Comparison of ENCODE assay signal across 18 cellular contexts in the genomic region with DNA sequence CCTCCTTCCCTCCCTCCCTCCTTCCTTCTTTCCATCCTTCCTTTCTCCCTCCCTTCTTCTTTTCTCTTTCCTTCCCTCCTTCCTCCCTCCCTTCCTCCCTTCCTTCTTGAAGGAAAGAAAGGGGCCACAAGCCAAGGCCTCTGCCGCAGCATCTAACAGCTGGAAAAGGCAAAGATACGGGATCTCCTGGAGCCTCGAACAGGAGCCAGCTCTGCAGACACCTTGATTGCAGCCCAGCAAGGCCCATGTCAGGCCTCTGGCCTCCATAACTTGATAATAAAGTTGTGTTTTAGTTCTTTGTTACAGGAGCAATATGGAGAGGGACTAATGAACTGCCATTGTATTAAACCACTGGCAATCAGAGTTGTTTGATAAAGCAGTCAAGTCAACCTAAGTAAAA.
A peak's percentile ranks its signal among the peaks of the same experiment; 100 is the strongest.
DNase-seq lines count a peak whose midpoint lies in the region; ATAC-seq, FAIRE-seq and TF ChIP-seq lines count a peak whose summit lies in the region.
"Had no signal": no experiment of that assay in that cellular context is flagged by ENCODE, and none has a peak within 500 bp of the region (broad histone marks: within the 10 kb centered on the region; RNA-seq: fewer than 3 reads in every experiment).

No MANE protein-coding gene starts in this region.

- DNase-seq in NT2/D1 (ENCODE audit: low read depth, low spot score) (no peak), esophagus muscularis mucosa (ENCODE audit: extremely low spot score) (peak; percentile 64), left lobe of liver (ENCODE audit: low spot score) (peak; percentile 22), osteocyte (ENCODE audit: extremely low spot score, unreplicated experiment) (peak; percentile 56), NCI-H510A (lab: John Stamatoyannopoulos, UW) (no peak), small intestine (no peak)
- DNase-seq: Calu3; CD4-positive, alpha-beta memory T cell; COR-L47; DMS53; DMS79 treated with DMSO at 0.1 percent for 48 hours; GOT3; HFFc6 had no signal

- no peaks in the 10 kb centered on the region for H3K9me3 ChIP-seq in NT2/D1 (ENCODE audit: insufficient read depth, low read length)
- no peaks in the 10 kb centered on the region for H3K9me3 ChIP-seq in esophagus muscularis mucosa
- no peaks in the 10 kb centered on the region for H3K9me3 ChIP-seq in small intestine (ENCODE audit: control insufficient read depth, low read depth)
- H3K9me3 ChIP-seq: HAP-1 had no signal

- no peak overlapping the region for H3K27ac ChIP-seq in esophagus muscularis mucosa (replicated peaks in 1 of 4)
- H3K27ac ChIP-seq in small intestine (ENCODE audit: low read depth in 1 of 2, low read length in 1 of 2) = no peak overlapping the region

- TF ChIP-seq POLR2A in esophagus muscularis mucosa (IDR thresholded peaks at IDR 0.05; ENCODE audit: low read depth) = no peak

- no peaks in the 10 kb centered on the region for H3K36me3 Mint-ChIP-seq in osteocyte (ENCODE audit: unreplicated experiment)
- H3K36me3 Mint-ChIP-seq: CD4-positive, alpha-beta memory T cell had no signal

- WGBS in esophagus muscularis mucosa = 93% methylated on average over 2 of the region's 3 CpGs
- 59 to 79% (median 63%) methylated on average over 3 of the region's 3 CpGs for WGBS in small intestine, 3 donors

- TF ChIP-seq CTCF in esophagus muscularis mucosa (IDR thresholded peaks at IDR 0.05) (no peak), osteocyte (IDR thresholded peaks at IDR 0.05) (no peak)

- H3K27ac Mint-ChIP-seq in osteocyte (ENCODE audit: unreplicated experiment) = no peak overlapping the region
- H3K27ac Mint-ChIP-seq: CD4-positive, alpha-beta memory T cell; HFFc6 had no signal

- ATAC-seq in left lobe of liver = no peak
- ATAC-seq in HG03378 (IDR thresholded peaks at IDR 0.05; ENCODE audit: unreplicated experiment) = no peak

- H3K4me3 Mint-ChIP-seq in osteocyte (ENCODE audit: unreplicated experiment) = no peak overlapping the region
- H3K4me3 Mint-ChIP-seq: CD4-positive, alpha-beta memory T cell; HFFc6 had no signal

- intact Hi-C loops in esophagus muscularis mucosa (cut with DNase I) = no loop called here

- H3K27me3 Mint-ChIP-seq in osteocyte (ENCODE audit: unreplicated experiment) = no peaks in the 10 kb centered on the region

- H3K4me3 ChIP-seq in NT2/D1 (ENCODE audit: insufficient read length, low read depth) (peak overlapping the region; percentile 75), esophagus muscularis mucosa (no peak overlapping the region), small intestine (ENCODE audit: low read depth in 1 of 2, low read length in 2 of 2) (no peak overlapping the region)
- H3K4me3 ChIP-seq: HAP-1 had no signal

- H3K9me3 Mint-ChIP-seq in osteocyte (ENCODE audit: unreplicated experiment) = no peaks in the 10 kb centered on the region

- H3K36me3 ChIP-seq in NT2/D1 (ENCODE audit: insufficient read depth, insufficient read length, low read length) (peaks cover 34% of the 10 kb centered on the region), esophagus muscularis mucosa (no peaks in the 10 kb centered on the region), small intestine (ENCODE audit: control insufficient read depth in 2 of 2, insufficient read depth in 2 of 2, low read length in 2 of 2) (no peaks in the 10 kb centered on the region)
- H3K36me3 ChIP-seq: HAP-1 had no signal

- no peak for FAIRE-seq in small intestine (lab: Jason Lieb, UNC)
- FAIRE-seq: G401.6, GM12892, H54 had no signal

- peak overlapping the region; percentile 88 for H3K9ac ChIP-seq in NT2/D1 (ENCODE audit: insufficient read length, low read depth)

- peaks cover under 1% of the 10 kb centered on the region for H3K27me3 ChIP-seq in NT2/D1 (ENCODE audit: insufficient read depth, insufficient read length)
- peaks cover 0 to 8% (median 0%) of the 10 kb centered on the region in 4 donors for H3K27me3 ChIP-seq in esophagus muscularis mucosa
- H3K27me3 ChIP-seq in small intestine (ENCODE audit: control insufficient read depth in 2 of 2, insufficient read depth in 2 of 2, low read length in 2 of 2) = peaks cover 0 to 3% of the 10 kb centered on the region in 2 donors

- no peaks in the 10 kb centered on the region for H3K4me1 ChIP-seq in NT2/D1 (ENCODE audit: insufficient read depth, insufficient read length)
- no peaks in the 10 kb centered on the region for H3K4me1 ChIP-seq in esophagus muscularis mucosa
- H3K4me1 ChIP-seq in small intestine (ENCODE audit: control insufficient read depth in 2 of 2, insufficient read depth in 1 of 2, low read depth in 1 of 2, low read length in 1 of 2) = no peaks in the 10 kb centered on the region
- H3K4me1 ChIP-seq: HAP-1 had no signal

- no peak for TF ChIP-seq EP300 in esophagus muscularis mucosa (IDR thresholded peaks at IDR 0.05)

- H3K4me1 Mint-ChIP-seq in osteocyte (ENCODE audit: unreplicated experiment) = no peaks in the 10 kb centered on the region
- H3K4me1 Mint-ChIP-seq: CD4-positive, alpha-beta memory T cell had no signal

Comparison
In these comparisons a context has a peak if more than half of its experiments do, and no peak if none do; other contexts are left out.
1. DNase-seq: peak in esophagus muscularis mucosa (single experiment), left lobe of liver (single experiment) and osteocyte (single experiment); none in NT2/D1 (single experiment), NCI-H510A (single experiment) and small intestine (single experiment).